8 cellular contexts compared by ENCODE assay signal in the genomic region with DNA sequence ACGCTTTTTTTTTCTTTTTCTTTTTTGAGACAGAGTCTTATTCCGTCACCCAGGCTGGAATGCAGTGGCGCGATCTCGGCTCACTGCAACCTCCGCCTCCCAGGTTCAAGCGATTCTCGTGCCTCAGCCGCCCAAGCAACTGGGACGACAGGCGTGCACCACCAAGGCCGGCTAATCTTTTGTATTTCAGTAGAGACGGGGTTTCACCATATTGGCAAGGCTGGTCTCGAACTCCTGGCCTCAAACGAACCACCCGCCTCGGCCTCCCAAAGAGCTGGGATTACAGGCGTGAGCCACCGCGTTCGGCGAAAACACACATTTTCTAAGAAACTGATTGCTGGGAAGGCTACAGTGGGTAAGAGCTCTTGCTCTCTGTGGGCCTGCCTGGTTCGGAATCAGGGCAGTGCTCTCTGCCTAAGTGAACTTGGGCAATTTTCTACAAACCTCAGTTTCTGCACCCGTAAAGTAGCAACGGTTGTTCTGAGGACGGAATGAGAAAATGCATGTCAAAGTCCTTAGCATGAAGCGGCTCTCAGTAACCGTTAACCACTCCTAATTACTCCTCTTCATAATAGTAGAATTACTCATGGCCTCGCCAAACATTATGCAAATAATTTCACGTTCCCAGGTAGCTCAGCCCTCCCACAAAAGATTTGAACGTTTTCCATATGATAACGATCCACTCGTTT. TPM values are rescaled to one million over a fixed set of nuclear protein-coding genes. Genes with fewer than 3 reads are reported as not detected.
DNase-seq lines count a peak whose midpoint lies in the region; TF ChIP-seq lines count a peak whose summit lies in the region.

No MANE protein-coding gene starts in this region.

- DNase-seq in NOMO-1 treated with DMSO at 0.1 percent for 48 hours (lab: John Stamatoyannopoulos, UW; ENCODE audit: unreplicated experiment) (peak; percentile 48), NOMO-1 treated with dmso at 0.1 percent for 144 hours (lab: John Stamatoyannopoulos, UW; ENCODE audit: unreplicated experiment) (no peak), NT2/D1 (ENCODE audit: low read depth, low spot score) (no peak), epithelial cell of proximal tubule (ENCODE audit: low read depth) (no peak), CD1c-positive myeloid dendritic cell (ENCODE audit: extremely low spot score) (no peak), SK-N-DZ (ENCODE audit: low spot score) (no peak), adrenal gland (no peak)

- H3K4me3 ChIP-seq in NT2/D1 (ENCODE audit: insufficient read length, low read depth) (peak overlapping the region; percentile 60), epithelial cell of proximal tubule (ENCODE audit: low read depth, low read length) (peak overlapping the region; percentile 78), rectal smooth muscle tissue (ENCODE audit: low read length) (peak overlapping the region; percentile 91), adrenal gland (peak overlapping the region in 1 of 4 donors; percentile 64)

- no peak for TF ChIP-seq CTCF in epithelial cell of proximal tubule (conservative IDR thresholded peaks at IDR 0.05; ENCODE audit: low read depth, low read length)
- no peak for TF ChIP-seq CTCF in adrenal gland (IDR thresholded peaks at IDR 0.05)

- H3K27ac ChIP-seq in rectal smooth muscle tissue (ENCODE audit: low read depth, low read length) (peak overlapping the region; percentile 80), adrenal gland (no peak overlapping the region)

- TF ChIP-seq POLR2A in adrenal gland (IDR thresholded peaks at IDR 0.05), result no peak

- WGBS in adrenal gland, 4 donors, result 45 to 67% (median 53%) methylated on average over 27 to 33 of the region's 33 CpGs

- H3K27me3 ChIP-seq in NT2/D1 (ENCODE audit: insufficient read depth, insufficient read length) (no peaks in the 10 kb centered on the region), rectal smooth muscle tissue (ENCODE audit: control insufficient read depth, insufficient read depth, low read length) (peaks cover 3% of the 10 kb centered on the region), adrenal gland (peaks cover 19% of the 10 kb centered on the region)

- intact Hi-C loops in adrenal gland (cut with DNase I), result no loop called here

- H3K9ac ChIP-seq in NT2/D1 (ENCODE audit: insufficient read length, low read depth), result peak overlapping the region; percentile 79
- no peak overlapping the region for H3K9ac ChIP-seq in rectal smooth muscle tissue (ENCODE audit: low read length)

- no peaks in the 10 kb centered on the region for H3K4me1 ChIP-seq in NT2/D1 (ENCODE audit: insufficient read depth, insufficient read length)
- H3K4me1 ChIP-seq in rectal smooth muscle tissue (ENCODE audit: control insufficient read depth, insufficient read depth, low read length), result no peaks in the 10 kb centered on the region
- peaks cover 4% of the 10 kb centered on the region in 2 donors for H3K4me1 ChIP-seq in adrenal gland (replicated peaks in 1 of 2)

- H3K36me3 ChIP-seq in NT2/D1 (ENCODE audit: insufficient read depth, insufficient read length, low read length) (peaks cover 13% of the 10 kb centered on the region), rectal smooth muscle tissue (ENCODE audit: control insufficient read depth, insufficient read depth, low read length) (no peaks in the 10 kb centered on the region), adrenal gland (replicated peaks in 1 of 2) (no peaks in the 10 kb centered on the region)

- H3K9me3 ChIP-seq in NT2/D1 (ENCODE audit: insufficient read depth, low read length) (no peaks in the 10 kb centered on the region), adrenal gland (replicated peaks in 1 of 3) (no peaks in the 10 kb centered on the region)

RNA-seq across cellular contexts. Expression of a gene that starts 1.0 kb away (rescaled TPM):
- total RNA-seq in epithelial cell of proximal tubule (63.7 and 82.6 TPM in 2 replicates), adrenal gland (under 1 TPM in 6 of 8 donors, not detected in 2; 0.14 to 0.92 (median 0.53) TPM)
- polyA plus RNA-seq in SK-N-DZ (2014; cell fraction: cytosol; rRNA removed), result 52.4 and 54.7 TPM in 2 replicates
- polyA plus RNA-seq in SK-N-DZ (2014; cell fraction: nucleus; rRNA removed), result 19.4 and 33.2 TPM in 2 replicates
- under 1 TPM; 0.13 to 0.88 (median 0.16) TPM for polyA plus RNA-seq in adrenal gland

Comparison
In these comparisons a context has a peak if more than half of its experiments do, and no peak if none do; other contexts are left out.
1. RNA of a gene that starts 1.0 kb away (total RNA-seq): 63.7 to 82.6 TPM in epithelial cell of proximal tubule; 0.14 to 0.92 TPM in adrenal gland; every median in the first group is over 10 times any median in the second.